10 cellular contexts compared by ENCODE assay signal in genomic region chr4:76108467-76109181, GRCh38. TPM values are rescaled to one million over a fixed set of nuclear protein-coding genes. Genes with fewer than 3 reads are reported as not detected.
DNase-seq lines count a peak whose midpoint lies in the region; ATAC-seq and TF ChIP-seq lines count a peak whose summit lies in the region.
"Had no signal": no experiment of that assay in that cellular context is flagged by ENCODE, and none has a peak within 500 bp of the region (broad histone marks: within the 10 kb centered on the region; RNA-seq: fewer than 3 reads in every experiment).

No MANE protein-coding gene starts in this region.

- in situ Hi-C loops in KBM-7 (cut with MboI; ENCODE audit: low pct_unique_long_range_greater_than_20kb, low sequenced_read_pairs): no loop called here

- DNase-seq in GM06990 (ENCODE audit: extremely low read depth, insufficient read length) (no peak), KBM-7 (peak; percentile 25), SW480 (ENCODE audit: low spot score) (peak; percentile 12), kidney tubule cell (ENCODE audit: low spot score) (peak; percentile 53), NCI-H446 (lab: John Stamatoyannopoulos, UW) (no peak), tibial nerve (ENCODE audit: low spot score in 2 of 2) (no peak)
- DNase-seq: amniotic stem cell, foreskin melanocyte had no signal

- H3K27ac ChIP-seq in tibial nerve: no peak overlapping the region

- TF ChIP-seq CTCF in GM06990 (IDR thresholded peaks at IDR 0.05; ENCODE audit: insufficient read depth, low read length, poor library complexity, severe bottlenecking): peak; percentile 25
- no peak for TF ChIP-seq CTCF in tibial nerve (IDR thresholded peaks at IDR 0.05)

- 65 to 66% methylated on average over 5 of the region's 5 CpGs for WGBS in tibial nerve, 2 donors

- ATAC-seq in GM21367 (IDR thresholded peaks at IDR 0.05; ENCODE audit: unreplicated experiment): no peak
- no peak for ATAC-seq in HG02588 (IDR thresholded peaks at IDR 0.05; ENCODE audit: unreplicated experiment)

- TF ChIP-seq EP300 in tibial nerve (IDR thresholded peaks at IDR 0.05): no peak

- no peak overlapping the region for H3K4me3 ChIP-seq in GM06990 (replicated peaks; ENCODE audit: low read depth, low read length)
- no peak overlapping the region for H3K4me3 ChIP-seq in tibial nerve

- H3K9me3 ChIP-seq in tibial nerve: no peaks in the 10 kb centered on the region

- no peaks in the 10 kb centered on the region; the same call in 1 of the 2 replicates for H3K36me3 ChIP-seq in GM06990 (ENCODE audit: control insufficient read depth, insufficient read depth, low read length)
- peaks cover 0 to 20% (median 4%) of the 10 kb centered on the region in 3 donors for H3K36me3 ChIP-seq in tibial nerve

- TF ChIP-seq POLR2A in tibial nerve (IDR thresholded peaks at IDR 0.05): no peak

- no peaks in the 10 kb centered on the region for H3K27me3 ChIP-seq in GM06990 (replicated peaks; ENCODE audit: control insufficient read depth, insufficient read depth, low read length)
- no peaks in the 10 kb centered on the region for H3K27me3 ChIP-seq in tibial nerve

- H3K4me1 ChIP-seq in tibial nerve: no peaks in the 10 kb centered on the region

RNA-seq across cellular contexts. Expression of gene ART3, which starts 34.1 kb away (rescaled TPM):
- 10 to 100 TPM in 3 of 4 donors, 1 to 10 TPM in 1; 2.9 to 44.4 (median 20.6) TPM for total RNA-seq in tibial nerve

RNA-seq across cellular contexts. Expression of gene NUP54, which starts 39.6 kb away (rescaled TPM):
- 10 to 100 TPM; 27.5 to 39.6 (median 31.8) TPM for total RNA-seq in tibial nerve

Comparison
In these comparisons a context has a peak if more than half of its experiments do, and no peak if none do; other contexts are left out.
1. DNase-seq: peak in KBM-7 (single experiment), SW480 (single experiment) and kidney tubule cell (single experiment); none in GM06990 (single experiment), NCI-H446 (0 of 2) and tibial nerve (0 of 2).